Comparison of ENCODE assay signal across 1 cellular context in the genomic region with DNA sequence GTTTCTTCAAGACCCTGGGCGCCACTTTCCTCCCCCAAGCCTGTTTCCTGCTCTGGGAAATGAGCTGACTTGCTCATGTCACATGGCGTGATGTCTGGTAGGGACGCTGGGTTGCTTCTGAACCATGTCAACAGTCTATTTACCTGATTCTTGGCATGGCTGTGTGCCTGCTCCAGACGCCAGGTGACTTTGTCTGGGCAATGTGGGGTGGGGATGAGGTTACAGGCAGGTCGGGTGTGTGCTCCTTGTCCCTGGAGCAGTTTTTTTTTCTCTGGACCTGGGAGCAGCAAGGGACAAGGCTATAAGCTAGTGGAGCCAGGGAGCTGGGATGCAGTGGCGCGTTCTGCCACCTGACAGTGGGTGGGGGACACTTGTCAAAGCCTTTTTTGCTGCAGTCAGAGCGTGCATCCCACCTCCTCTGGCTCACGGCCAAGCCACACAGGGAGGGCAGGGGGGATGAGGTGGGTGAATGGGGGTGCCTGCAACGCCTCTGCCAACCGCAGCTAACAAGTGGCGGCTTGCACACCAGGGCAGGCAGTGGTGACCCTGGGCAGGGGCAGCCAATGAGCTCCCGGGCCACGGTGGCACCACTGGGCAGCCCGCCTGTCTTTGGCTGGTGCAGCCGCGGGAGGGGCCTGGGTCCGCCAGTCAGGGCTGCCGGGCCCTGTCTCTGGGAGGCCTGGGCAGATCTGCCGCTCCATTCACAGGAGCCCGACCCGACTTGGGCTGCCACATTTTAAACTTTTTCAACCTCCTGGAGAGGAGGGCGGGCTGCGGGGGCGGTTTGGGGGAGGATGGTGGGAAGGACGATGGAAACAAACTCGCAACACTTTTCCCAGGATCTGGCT.
TF ChIP-seq lines count a peak whose summit lies in the region.

No MANE protein-coding gene starts in this region.

TF ChIP-seq in HepG2, 621 proteins besides CTCF, POLR2A, EP300 and RAD21 (continued from another document and continues in another):
- TF ChIP-seq ZBTB4 (CRISPR knock-in tag; IDR thresholded peaks at IDR 0.05; ENCODE audit: borderline replicate concordance) = peak; percentile 76
- TF ChIP-seq SOX5 (CRISPR knock-in tag; IDR thresholded peaks at IDR 0.05; ENCODE audit: borderline replicate concordance) = no peak; the same call in 1 of the 2 replicates
- no peak for TF ChIP-seq ZNF841 (CRISPR knock-in tag; IDR thresholded peaks at IDR 0.05; ENCODE audit: borderline replicate concordance)
- TF ChIP-seq ZNF678 (CRISPR knock-in tag; IDR thresholded peaks at IDR 0.05) = no peak
- TF ChIP-seq GLI4 (CRISPR knock-in tag; IDR thresholded peaks at IDR 0.05; ENCODE audit: borderline replicate concordance) = no peak
- TF ChIP-seq AGO1 (IDR thresholded peaks at IDR 0.05; ENCODE audit: low read depth, low read length, poor library complexity, severe bottlenecking) = peak; percentile 88
- TF ChIP-seq ZNF550 (CRISPR knock-in tag; IDR thresholded peaks at IDR 0.05; ENCODE audit: borderline replicate concordance) = no peak
- TF ChIP-seq, protein P1, sequence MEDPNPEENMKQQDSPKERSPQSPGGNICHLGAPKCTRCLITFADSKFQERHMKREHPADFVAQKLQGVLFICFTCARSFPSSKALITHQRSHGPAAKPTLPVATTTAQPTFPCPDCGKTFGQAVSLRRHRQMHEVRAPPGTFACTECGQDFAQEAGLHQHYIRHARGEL (CRISPR knock-in tag; IDR thresholded peaks at IDR 0.05) = no peak
- TF ChIP-seq ZNF331 (CRISPR knock-in tag; IDR thresholded peaks at IDR 0.05) = peak; percentile 77
- no peak for TF ChIP-seq KAT7 (CRISPR knock-in tag; IDR thresholded peaks at IDR 0.05; ENCODE audit: borderline replicate concordance)
- TF ChIP-seq, protein P2, sequence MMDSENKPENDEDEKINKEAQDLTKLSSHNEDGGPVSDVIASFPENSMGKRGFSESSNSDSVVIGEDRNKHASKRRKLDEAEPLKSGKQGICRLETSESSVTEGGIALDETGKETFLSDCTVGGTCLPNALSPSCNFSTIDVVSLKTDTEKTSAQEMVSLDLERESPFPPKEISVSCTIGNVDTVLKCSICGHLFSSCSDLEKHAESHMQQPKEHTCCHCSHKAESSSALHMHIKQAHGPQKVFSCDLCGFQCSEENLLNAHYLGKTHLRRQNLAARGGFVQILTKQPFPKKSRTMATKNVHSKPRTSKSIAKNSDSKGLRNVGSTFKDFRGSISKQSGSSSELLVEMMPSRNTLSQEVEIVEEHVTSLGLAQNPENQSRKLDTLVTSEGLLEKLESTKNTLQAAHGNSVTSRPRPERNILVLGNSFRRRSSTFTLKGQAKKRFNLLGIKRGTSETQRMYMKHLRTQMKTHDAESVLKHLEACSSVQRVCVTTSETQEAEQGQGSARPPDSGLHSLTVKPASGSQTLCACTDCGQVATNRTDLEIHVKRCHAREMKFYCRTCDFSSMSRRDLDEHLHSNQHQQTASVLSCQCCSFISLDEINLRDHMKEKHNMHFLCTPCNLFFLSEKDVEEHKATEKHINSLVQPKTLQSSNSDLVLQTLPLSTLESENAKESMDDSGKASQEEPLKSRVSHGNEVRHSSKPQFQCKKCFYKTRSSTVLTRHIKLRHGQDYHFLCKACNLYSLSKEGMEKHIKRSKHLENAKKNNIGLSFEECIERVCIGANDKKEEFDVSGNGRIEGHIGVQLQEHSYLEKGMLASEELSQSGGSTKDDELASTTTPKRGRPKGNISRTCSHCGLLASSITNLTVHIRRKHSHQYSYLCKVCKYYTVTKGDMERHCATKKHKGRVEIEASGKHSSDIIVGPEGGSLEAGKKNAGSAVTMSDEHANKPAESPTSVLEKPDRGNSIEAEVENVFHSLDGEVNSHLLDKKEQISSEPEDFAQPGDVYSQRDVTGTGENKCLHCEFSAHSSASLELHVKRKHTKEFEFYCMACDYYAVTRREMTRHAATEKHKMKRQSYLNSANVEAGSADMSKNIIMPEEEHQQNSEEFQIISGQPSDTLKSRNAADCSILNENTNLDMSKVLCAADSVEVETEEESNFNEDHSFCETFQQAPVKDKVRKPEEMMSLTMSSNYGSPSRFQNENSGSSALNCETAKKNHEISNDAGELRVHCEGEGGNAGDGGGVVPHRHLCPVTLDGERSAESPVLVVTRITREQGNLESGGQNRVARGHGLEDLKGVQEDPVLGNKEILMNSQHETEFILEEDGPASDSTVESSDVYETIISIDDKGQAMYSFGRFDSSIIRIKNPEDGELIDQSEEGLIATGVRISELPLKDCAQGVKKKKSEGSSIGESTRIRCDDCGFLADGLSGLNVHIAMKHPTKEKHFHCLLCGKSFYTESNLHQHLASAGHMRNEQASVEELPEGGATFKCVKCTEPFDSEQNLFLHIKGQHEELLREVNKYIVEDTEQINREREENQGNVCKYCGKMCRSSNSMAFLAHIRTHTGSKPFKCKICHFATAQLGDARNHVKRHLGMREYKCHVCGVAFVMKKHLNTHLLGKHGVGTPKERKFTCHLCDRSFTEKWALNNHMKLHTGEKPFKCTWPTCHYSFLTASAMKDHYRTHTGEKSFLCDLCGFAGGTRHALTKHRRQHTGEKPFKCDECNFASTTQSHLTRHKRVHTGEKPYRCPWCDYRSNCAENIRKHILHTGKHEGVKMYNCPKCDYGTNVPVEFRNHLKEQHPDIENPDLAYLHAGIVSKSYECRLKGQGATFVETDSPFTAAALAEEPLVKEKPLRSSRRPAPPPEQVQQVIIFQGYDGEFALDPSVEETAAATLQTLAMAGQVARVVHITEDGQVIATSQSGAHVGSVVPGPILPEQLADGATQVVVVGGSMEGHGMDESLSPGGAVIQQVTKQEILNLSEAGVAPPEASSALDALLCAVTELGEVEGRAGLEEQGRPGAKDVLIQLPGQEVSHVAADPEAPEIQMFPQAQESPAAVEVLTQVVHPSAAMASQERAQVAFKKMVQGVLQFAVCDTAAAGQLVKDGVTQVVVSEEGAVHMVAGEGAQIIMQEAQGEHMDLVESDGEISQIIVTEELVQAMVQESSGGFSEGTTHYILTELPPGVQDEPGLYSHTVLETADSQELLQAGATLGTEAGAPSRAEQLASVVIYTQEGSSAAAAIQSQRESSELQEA (CRISPR knock-in tag; IDR thresholded peaks at IDR 0.05; ENCODE audit: not compliant biosample characterization) = no peak
- TF ChIP-seq, protein P3, sequence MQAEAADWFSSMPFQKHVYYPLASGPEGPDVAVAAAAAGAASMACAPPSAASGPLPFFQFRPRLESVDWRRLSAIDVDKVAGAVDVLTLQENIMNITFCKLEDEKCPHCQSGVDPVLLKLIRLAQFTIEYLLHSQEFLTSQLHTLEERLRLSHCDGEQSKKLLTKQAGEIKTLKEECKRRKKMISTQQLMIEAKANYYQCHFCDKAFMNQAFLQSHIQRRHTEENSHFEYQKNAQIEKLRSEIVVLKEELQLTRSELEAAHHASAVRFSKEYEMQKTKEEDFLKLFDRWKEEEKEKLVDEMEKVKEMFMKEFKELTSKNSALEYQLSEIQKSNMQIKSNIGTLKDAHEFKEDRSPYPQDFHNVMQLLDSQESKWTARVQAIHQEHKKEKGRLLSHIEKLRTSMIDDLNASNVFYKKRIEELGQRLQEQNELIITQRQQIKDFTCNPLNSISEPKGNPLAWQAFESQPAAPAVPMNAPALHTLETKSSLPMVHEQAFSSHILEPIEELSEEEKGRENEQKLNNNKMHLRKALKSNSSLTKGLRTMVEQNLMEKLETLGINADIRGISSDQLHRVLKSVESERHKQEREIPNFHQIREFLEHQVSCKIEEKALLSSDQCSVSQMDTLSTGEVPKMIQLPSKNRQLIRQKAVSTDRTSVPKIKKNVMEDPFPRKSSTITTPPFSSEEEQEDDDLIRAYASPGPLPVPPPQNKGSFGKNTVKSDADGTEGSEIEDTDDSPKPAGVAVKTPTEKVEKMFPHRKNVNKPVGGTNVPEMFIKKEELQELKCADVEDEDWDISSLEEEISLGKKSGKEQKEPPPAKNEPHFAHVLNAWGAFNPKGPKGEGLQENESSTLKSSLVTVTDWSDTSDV (CRISPR knock-in tag; IDR thresholded peaks at IDR 0.05) = 0 out of 2 replicates have a peak, but pooled peaks have one; percentile 52
- TF ChIP-seq, protein P4, sequence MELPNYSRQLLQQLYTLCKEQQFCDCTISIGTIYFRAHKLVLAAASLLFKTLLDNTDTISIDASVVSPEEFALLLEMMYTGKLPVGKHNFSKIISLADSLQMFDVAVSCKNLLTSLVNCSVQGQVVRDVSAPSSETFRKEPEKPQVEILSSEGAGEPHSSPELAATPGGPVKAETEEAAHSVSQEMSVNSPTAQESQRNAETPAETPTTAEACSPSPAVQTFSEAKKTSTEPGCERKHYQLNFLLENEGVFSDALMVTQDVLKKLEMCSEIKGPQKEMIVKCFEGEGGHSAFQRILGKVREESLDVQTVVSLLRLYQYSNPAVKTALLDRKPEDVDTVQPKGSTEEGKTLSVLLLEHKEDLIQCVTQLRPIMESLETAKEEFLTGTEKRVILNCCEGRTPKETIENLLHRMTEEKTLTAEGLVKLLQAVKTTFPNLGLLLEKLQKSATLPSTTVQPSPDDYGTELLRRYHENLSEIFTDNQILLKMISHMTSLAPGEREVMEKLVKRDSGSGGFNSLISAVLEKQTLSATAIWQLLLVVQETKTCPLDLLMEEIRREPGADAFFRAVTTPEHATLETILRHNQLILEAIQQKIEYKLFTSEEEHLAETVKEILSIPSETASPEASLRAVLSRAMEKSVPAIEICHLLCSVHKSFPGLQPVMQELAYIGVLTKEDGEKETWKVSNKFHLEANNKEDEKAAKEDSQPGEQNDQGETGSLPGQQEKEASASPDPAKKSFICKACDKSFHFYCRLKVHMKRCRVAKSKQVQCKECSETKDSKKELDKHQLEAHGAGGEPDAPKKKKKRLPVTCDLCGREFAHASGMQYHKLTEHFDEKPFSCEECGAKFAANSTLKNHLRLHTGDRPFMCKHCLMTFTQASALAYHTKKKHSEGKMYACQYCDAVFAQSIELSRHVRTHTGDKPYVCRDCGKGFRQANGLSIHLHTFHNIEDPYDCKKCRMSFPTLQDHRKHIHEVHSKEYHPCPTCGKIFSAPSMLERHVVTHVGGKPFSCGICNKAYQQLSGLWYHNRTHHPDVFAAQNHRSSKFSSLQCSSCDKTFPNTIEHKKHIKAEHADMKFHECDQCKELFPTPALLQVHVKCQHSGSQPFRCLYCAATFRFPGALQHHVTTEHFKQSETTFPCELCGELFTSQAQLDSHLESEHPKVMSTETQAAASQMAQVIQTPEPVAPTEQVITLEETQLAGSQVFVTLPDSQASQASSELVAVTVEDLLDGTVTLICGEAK (IDR thresholded peaks at IDR 0.05) = no peak
- TF ChIP-seq, protein P4 (CRISPR knock-in tag; IDR thresholded peaks at IDR 0.05) = no peak
- peak; percentile 33 for TF ChIP-seq TEAD3 (CRISPR knock-in tag; optimal IDR thresholded peaks at IDR 0.05; ENCODE audit: borderline replicate concordance)
- no peak for TF ChIP-seq GFI1 (CRISPR knock-in tag; IDR thresholded peaks at IDR 0.05; ENCODE audit: borderline replicate concordance)
- no peak for TF ChIP-seq NFRKB (IDR thresholded peaks at IDR 0.05)
- peak; percentile 58; the same call in 1 of the 2 replicates for TF ChIP-seq GABPB1 (CRISPR knock-in tag; IDR thresholded peaks at IDR 0.05)
- TF ChIP-seq, protein P5, sequence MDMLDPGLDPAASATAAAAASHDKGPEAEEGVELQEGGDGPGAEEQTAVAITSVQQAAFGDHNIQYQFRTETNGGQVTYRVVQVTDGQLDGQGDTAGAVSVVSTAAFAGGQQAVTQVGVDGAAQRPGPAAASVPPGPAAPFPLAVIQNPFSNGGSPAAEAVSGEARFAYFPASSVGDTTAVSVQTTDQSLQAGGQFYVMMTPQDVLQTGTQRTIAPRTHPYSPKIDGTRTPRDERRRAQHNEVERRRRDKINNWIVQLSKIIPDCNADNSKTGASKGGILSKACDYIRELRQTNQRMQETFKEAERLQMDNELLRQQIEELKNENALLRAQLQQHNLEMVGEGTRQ (IDR thresholded peaks at IDR 0.05; ENCODE audit: low read depth, low read length) = no peak
- TF ChIP-seq, protein P5 (CRISPR knock-in tag; IDR thresholded peaks at IDR 0.05; ENCODE audit: borderline replicate concordance) = peak; percentile 45; the same call in 1 of the 2 replicates
